ENCODE assay signal across 1 cellular context in genomic region chr2:68251855-68252406, GRCh38.
TF ChIP-seq lines count a peak whose summit lies in the region.

No MANE protein-coding gene starts in this region.

TF ChIP-seq in SK-N-SH treated with all-trans-retinoic acid at 6 μM for 48 hours, 23 proteins besides CTCF, POLR2A, EP300 and RAD21 (continued from another document):
- TF ChIP-seq ZNF565 (CRISPR knock-in tag; conservative IDR thresholded peaks at IDR 0.05; ENCODE audit: low read depth) (no peak), GLIS3 (CRISPR knock-in tag; IDR thresholded peaks at IDR 0.05) (no peak), BACH2 (CRISPR knock-in tag; IDR thresholded peaks at IDR 0.05; ENCODE audit: borderline replicate concordance) (no peak), ZFP3 (CRISPR knock-in tag; IDR thresholded peaks at IDR 0.05) (no peak), ZNF70 (CRISPR knock-in tag; IDR thresholded peaks at IDR 0.05) (no peak), ZNF8 (CRISPR knock-in tag; IDR thresholded peaks at IDR 0.05) (no peak), SNAI2 (CRISPR knock-in tag; IDR thresholded peaks at IDR 0.05) (no peak), CSDC2 (CRISPR knock-in tag; IDR thresholded peaks at IDR 0.05) (no peak), PPARA (CRISPR knock-in tag; IDR thresholded peaks at IDR 0.05; ENCODE audit: borderline replicate concordance) (no peak), TOX (CRISPR knock-in tag; IDR thresholded peaks at IDR 0.05; ENCODE audit: borderline replicate concordance) (no peak)
- TF ChIP-seq, protein P1, sequence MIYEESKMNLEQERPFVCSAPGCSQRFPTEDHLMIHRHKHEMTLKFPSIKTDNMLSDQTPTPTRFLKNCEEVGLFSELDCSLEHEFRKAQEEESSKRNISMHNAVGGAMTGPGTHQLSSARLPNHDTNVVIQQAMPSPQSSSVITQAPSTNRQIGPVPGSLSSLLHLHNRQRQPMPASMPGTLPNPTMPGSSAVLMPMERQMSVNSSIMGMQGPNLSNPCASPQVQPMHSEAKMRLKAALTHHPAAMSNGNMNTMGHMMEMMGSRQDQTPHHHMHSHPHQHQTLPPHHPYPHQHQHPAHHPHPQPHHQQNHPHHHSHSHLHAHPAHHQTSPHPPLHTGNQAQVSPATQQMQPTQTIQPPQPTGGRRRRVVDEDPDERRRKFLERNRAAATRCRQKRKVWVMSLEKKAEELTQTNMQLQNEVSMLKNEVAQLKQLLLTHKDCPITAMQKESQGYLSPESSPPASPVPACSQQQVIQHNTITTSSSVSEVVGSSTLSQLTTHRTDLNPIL (CRISPR knock-in tag; IDR thresholded peaks at IDR 0.05; ENCODE audit: low read depth): no peak
